Comparison of ENCODE assay signal across 18 cellular contexts in the genomic region with DNA sequence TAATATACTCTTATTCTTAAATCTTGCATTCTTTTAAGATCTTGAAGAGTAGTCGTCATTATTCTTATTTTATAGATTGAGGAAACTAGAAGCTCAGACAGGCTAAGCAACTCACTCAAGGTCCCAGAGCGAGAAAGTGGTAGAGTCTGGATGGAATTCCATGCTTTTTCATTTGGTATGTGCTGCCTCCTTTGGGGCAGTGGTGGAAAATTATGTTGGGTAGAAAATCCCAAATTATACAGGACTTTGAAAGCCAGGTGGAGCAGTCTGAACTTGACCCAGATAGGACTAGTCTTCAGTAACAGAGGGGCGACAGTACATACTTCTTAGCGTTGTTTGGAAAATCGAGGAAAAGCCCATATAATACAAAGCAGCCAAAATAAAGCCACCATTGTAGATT.
DNase-seq lines count a peak whose midpoint lies in the region; ATAC-seq, FAIRE-seq and TF ChIP-seq lines count a peak whose summit lies in the region.
"Had no signal": no experiment of that assay in that cellular context is flagged by ENCODE, and none has a peak within 500 bp of the region (broad histone marks: within the 10 kb centered on the region; RNA-seq: fewer than 3 reads in every experiment).

No MANE protein-coding gene starts in this region.

- H3K36me3 Mint-ChIP-seq in brain: no peaks in the 10 kb centered on the region
- H3K36me3 Mint-ChIP-seq: activated naive CD8-positive, alpha-beta T cell treated with anti-CD3 and anti-CD28 coated beads for 36 hours; naive B cell had no signal

- peak; percentile 1 for DNase-seq in COR-L47 (lab: John Stamatoyannopoulos, UW)
- DNase-seq in left lobe of liver (ENCODE audit: low spot score): no peak
- DNase-seq in HTR-8/SVneo (ENCODE audit: insufficient read length, low spot score): no peak
- DNase-seq in hippocampal formation (lab: John Stamatoyannopoulos, UW): no peak
- DNase-seq in HuH-7 (ENCODE audit: low spot score): no peak
- DNase-seq: activated naive CD8-positive, alpha-beta T cell treated with anti-CD3 and anti-CD28 coated beads for 36 hours; C1 segment of cervical spinal cord; cerebellar nuclear complex; heart left ventricle; left ventricle myocardium inferior; naive B cell; NCI-H345; stimulated activated CD4-positive, alpha-beta T cell treated with anti-CD3 and anti-CD28 coated beads, Interleukin-1b, Interleukin-23, amount 100 ng/mL, for 48 hours; testis had no signal

- no peak for FAIRE-seq in HTR-8/SVneo (lab: Jason Lieb, UNC)
- FAIRE-seq: RCC 7860 had no signal

- no peak overlapping the region for H3K4me3 Mint-ChIP-seq in brain
- H3K4me3 Mint-ChIP-seq: activated naive CD8-positive, alpha-beta T cell treated with anti-CD3 and anti-CD28 coated beads for 36 hours; naive B cell had no signal

- peaks cover 16% of the 10 kb centered on the region for H3K27me3 Mint-ChIP-seq in brain

- TF ChIP-seq EP300 in Ishikawa (IDR thresholded peaks at IDR 0.05; ENCODE audit: borderline replicate concordance): no peak

- no peaks in the 10 kb centered on the region for H3K4me1 Mint-ChIP-seq in brain
- H3K4me1 Mint-ChIP-seq: activated naive CD8-positive, alpha-beta T cell treated with anti-CD3 and anti-CD28 coated beads for 36 hours; naive B cell had no signal

- peak; percentile 20 to 45 for TF ChIP-seq CTCF in brain (conservative IDR thresholded peaks at IDR 0.05)

- peak; percentile 43 for TF ChIP-seq RAD21 in Ishikawa (IDR thresholded peaks at IDR 0.05; ENCODE audit: low read depth)

- ATAC-seq in left lobe of liver: peak; percentile 40
- no peak for ATAC-seq in GM18867 (IDR thresholded peaks at IDR 0.05; ENCODE audit: unreplicated experiment)
- ATAC-seq: heart left ventricle had no signal

- no peak overlapping the region for H3K27ac Mint-ChIP-seq in brain
- H3K27ac Mint-ChIP-seq: activated naive CD8-positive, alpha-beta T cell treated with anti-CD3 and anti-CD28 coated beads for 36 hours; naive B cell had no signal

- H3K9me3 Mint-ChIP-seq in brain: peaks cover 0 to 4% (median 0%) of the 10 kb centered on the region in 5 experiments

TF ChIP-seq in Ishikawa, 13 proteins besides CTCF, POLR2A, EP300 and RAD21:
- TF ChIP-seq, protein P1, sequence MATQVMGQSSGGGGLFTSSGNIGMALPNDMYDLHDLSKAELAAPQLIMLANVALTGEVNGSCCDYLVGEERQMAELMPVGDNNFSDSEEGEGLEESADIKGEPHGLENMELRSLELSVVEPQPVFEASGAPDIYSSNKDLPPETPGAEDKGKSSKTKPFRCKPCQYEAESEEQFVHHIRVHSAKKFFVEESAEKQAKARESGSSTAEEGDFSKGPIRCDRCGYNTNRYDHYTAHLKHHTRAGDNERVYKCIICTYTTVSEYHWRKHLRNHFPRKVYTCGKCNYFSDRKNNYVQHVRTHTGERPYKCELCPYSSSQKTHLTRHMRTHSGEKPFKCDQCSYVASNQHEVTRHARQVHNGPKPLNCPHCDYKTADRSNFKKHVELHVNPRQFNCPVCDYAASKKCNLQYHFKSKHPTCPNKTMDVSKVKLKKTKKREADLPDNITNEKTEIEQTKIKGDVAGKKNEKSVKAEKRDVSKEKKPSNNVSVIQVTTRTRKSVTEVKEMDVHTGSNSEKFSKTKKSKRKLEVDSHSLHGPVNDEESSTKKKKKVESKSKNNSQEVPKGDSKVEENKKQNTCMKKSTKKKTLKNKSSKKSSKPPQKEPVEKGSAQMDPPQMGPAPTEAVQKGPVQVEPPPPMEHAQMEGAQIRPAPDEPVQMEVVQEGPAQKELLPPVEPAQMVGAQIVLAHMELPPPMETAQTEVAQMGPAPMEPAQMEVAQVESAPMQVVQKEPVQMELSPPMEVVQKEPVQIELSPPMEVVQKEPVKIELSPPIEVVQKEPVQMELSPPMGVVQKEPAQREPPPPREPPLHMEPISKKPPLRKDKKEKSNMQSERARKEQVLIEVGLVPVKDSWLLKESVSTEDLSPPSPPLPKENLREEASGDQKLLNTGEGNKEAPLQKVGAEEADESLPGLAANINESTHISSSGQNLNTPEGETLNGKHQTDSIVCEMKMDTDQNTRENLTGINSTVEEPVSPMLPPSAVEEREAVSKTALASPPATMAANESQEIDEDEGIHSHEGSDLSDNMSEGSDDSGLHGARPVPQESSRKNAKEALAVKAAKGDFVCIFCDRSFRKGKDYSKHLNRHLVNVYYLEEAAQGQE (IDR thresholded peaks at IDR 0.05; ENCODE audit: low read depth): no peak
- no peak for TF ChIP-seq CREB1 (IDR thresholded peaks at IDR 0.05; ENCODE audit: low read depth)
- no peak for TF ChIP-seq NFIC (IDR thresholded peaks at IDR 0.05)
- TF ChIP-seq, protein P2, sequence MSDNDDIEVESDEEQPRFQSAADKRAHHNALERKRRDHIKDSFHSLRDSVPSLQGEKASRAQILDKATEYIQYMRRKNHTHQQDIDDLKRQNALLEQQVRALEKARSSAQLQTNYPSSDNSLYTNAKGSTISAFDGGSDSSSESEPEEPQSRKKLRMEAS (IDR thresholded peaks at IDR 0.05): no peak
- no peak for TF ChIP-seq CEBPB (IDR thresholded peaks at IDR 0.05)
- TF ChIP-seq TCF12 (IDR thresholded peaks at IDR 0.05; ENCODE audit: low read depth): no peak
- TF ChIP-seq ZBTB7A (IDR thresholded peaks at IDR 0.05; ENCODE audit: low read depth): no peak
- TF ChIP-seq YY1 (IDR thresholded peaks at IDR 0.05; ENCODE audit: low read depth): no peak
- TF ChIP-seq, protein P3, sequence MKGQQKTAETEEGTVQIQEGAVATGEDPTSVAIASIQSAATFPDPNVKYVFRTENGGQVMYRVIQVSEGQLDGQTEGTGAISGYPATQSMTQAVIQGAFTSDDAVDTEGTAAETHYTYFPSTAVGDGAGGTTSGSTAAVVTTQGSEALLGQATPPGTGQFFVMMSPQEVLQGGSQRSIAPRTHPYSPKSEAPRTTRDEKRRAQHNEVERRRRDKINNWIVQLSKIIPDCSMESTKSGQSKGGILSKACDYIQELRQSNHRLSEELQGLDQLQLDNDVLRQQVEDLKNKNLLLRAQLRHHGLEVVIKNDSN (IDR thresholded peaks at IDR 0.05): no peak
- TF ChIP-seq TEAD4 (IDR thresholded peaks at IDR 0.05): no peak
- no peak for TF ChIP-seq TAF1 (IDR thresholded peaks at IDR 0.05; ENCODE audit: low read depth)
- no peak for TF ChIP-seq FOXM1 (IDR thresholded peaks at IDR 0.05; ENCODE audit: borderline replicate concordance, low read depth)
- no peak for TF ChIP-seq EGR1 (IDR thresholded peaks at IDR 0.05)
